In the genomic region with DNA sequence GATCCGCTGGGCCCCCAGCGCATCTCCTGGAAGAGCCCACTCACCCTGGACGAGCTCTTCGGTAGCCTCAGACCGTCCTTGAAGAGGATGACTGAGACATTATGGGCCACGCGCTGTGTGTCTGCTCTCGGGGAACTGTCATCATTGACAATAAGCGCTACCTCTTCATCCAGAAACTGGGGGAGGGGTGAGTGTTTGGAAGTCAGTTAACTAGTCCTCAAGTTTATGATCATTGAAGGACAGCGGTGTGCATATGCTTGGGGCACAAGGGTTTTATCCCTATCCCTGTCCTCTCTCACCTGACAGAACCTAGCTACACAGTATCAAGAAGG, we compare ENCODE assay signal across 9 cellular contexts. TPM values are rescaled to one million over a fixed set of nuclear protein-coding genes. Genes with fewer than 3 reads are reported as not detected.
A peak's percentile ranks its signal among the peaks of the same experiment; 100 is the strongest.
DNase-seq lines count a peak whose midpoint lies in the region; ATAC-seq, FAIRE-seq and TF ChIP-seq lines count a peak whose summit lies in the region.
"Had no signal": no experiment of that assay in that cellular context is flagged by ENCODE, and none has a peak within 500 bp of the region (broad histone marks: within the 10 kb centered on the region; RNA-seq: fewer than 3 reads in every experiment).

No MANE protein-coding gene starts in this region.

- H3K4me3 ChIP-seq in H7 (ENCODE audit: insufficient read depth, low read depth, low read length) (peak overlapping the region; percentile 84), skeletal muscle satellite cell (ENCODE audit: low read length) (peak overlapping the region; percentile 92)

- no peaks in the 10 kb centered on the region for H3K36me3 Mint-ChIP-seq in glutamatergic neuron (ENCODE audit: unreplicated experiment)

- peaks cover 6% of the 10 kb centered on the region for H3K36me3 ChIP-seq in H7 (replicated peaks; ENCODE audit: control insufficient read depth, insufficient read depth, low read length)
- H3K36me3 ChIP-seq in skeletal muscle satellite cell (ENCODE audit: insufficient read depth, low read length) = peaks cover 23% of the 10 kb centered on the region

- no peaks in the 10 kb centered on the region for H3K9me3 ChIP-seq in skeletal muscle satellite cell (replicated peaks; ENCODE audit: low read length)

- no peak for FAIRE-seq in HTR-8/SVneo (lab: Jason Lieb, UNC)

- peaks cover 6% of the 10 kb centered on the region for H3K9me3 Mint-ChIP-seq in glutamatergic neuron (ENCODE audit: unreplicated experiment)

- H3K4me1 Mint-ChIP-seq in glutamatergic neuron (ENCODE audit: low read depth, unreplicated experiment) = peaks cover 9% of the 10 kb centered on the region

- DNase-seq in H7 = no peak
- no peak for DNase-seq in glutamatergic neuron
- DNase-seq in HTR-8/SVneo (ENCODE audit: insufficient read length, low spot score) = no peak
- no peak for DNase-seq in iPS-NIHi11 (ENCODE audit: low spot score)

- peaks cover 48% of the 10 kb centered on the region for H3K4me1 ChIP-seq in skeletal muscle satellite cell (ENCODE audit: control insufficient read depth, insufficient read depth, low read length)

- TF ChIP-seq CTCF in VCaP (conservative IDR thresholded peaks at IDR 0.05) (no peak), glutamatergic neuron (IDR thresholded peaks at IDR 0.05; ENCODE audit: partially characterized antibody, unreplicated experiment) (no peak)

- peak overlapping the region; percentile 93 for H3K4me2 ChIP-seq in skeletal muscle satellite cell (ENCODE audit: low read length)

- peak overlapping the region; percentile 99 for H3K27ac ChIP-seq in VCaP

- H3K27me3 Mint-ChIP-seq in glutamatergic neuron (ENCODE audit: unreplicated experiment) = peaks cover 1% of the 10 kb centered on the region

- peak overlapping the region; percentile 99 for H3K9ac ChIP-seq in skeletal muscle satellite cell (ENCODE audit: low read depth, low read length)

- peak overlapping the region; percentile 97 for H3K4me3 Mint-ChIP-seq in glutamatergic neuron (ENCODE audit: unreplicated experiment)

- H3K27ac Mint-ChIP-seq in glutamatergic neuron (ENCODE audit: unreplicated experiment) = peak overlapping the region; percentile 99

- no peaks in the 10 kb centered on the region for H3K27me3 ChIP-seq in H7 (ENCODE audit: control insufficient read depth, insufficient read depth, low read length)
- H3K27me3 ChIP-seq in skeletal muscle satellite cell (ENCODE audit: control insufficient read depth, insufficient read depth, low read length) = no peaks in the 10 kb centered on the region

- no peak for ATAC-seq in HG02852 (IDR thresholded peaks at IDR 0.05; ENCODE audit: unreplicated experiment)
- ATAC-seq in GM18517 (IDR thresholded peaks at IDR 0.05; ENCODE audit: unreplicated experiment) = no peak

RNA-seq across cellular contexts. Expression of a gene that starts 0.6 kb away (rescaled TPM):
- 26.2 and 38.6 TPM in 2 replicates for total RNA-seq in H7 (2014; rRNA removed; shearing (Covaris generic))
- total RNA-seq in glutamatergic neuron (ENCODE audit: unreplicated experiment) = 32.2 TPM
- 20.8 and 28.9 TPM in 2 replicates for total RNA-seq in skeletal muscle satellite cell (2012; rRNA removed)

RNA-seq across cellular contexts. Expression of a gene that starts 0.6 kb away (rescaled TPM):
- total RNA-seq in H7 (2014; rRNA removed; shearing (Covaris generic)) = 4.9 and 6.6 TPM in 2 replicates
- 6.2 TPM for total RNA-seq in glutamatergic neuron (ENCODE audit: unreplicated experiment)
- total RNA-seq in skeletal muscle satellite cell (2012; rRNA removed) = 6.6 and 11.4 TPM in 2 replicates

RNA-seq across cellular contexts. Expression of a gene that starts 7.2 kb away (rescaled TPM):
- 0.28 TPM in 1 of 2 replicates, not detected in the other for total RNA-seq in H7 (2014; rRNA removed; shearing (Covaris generic))
- total RNA-seq in glutamatergic neuron (ENCODE audit: unreplicated experiment) = not detected
- not detected in 2 replicates for total RNA-seq in skeletal muscle satellite cell (2012; rRNA removed)
- total RNA-seq: RPMI7951 had no signal

RNA-seq across cellular contexts. Expression of a gene that starts 7.9 kb away (rescaled TPM):
- 20.3 and 43.9 TPM in 2 replicates for total RNA-seq in H7 (2014; rRNA removed; shearing (Covaris generic))
- total RNA-seq in glutamatergic neuron (ENCODE audit: unreplicated experiment) = 27.5 TPM
- total RNA-seq in skeletal muscle satellite cell (2012; rRNA removed) = 11.4 and 15.5 TPM in 2 replicates

RNA-seq across cellular contexts. Expression of a gene that starts 16.3 kb away (rescaled TPM):
- total RNA-seq in H7 (2014; rRNA removed; shearing (Covaris generic)) = 56.9 and 63.4 TPM in 2 replicates
- total RNA-seq in glutamatergic neuron (ENCODE audit: unreplicated experiment) = 95.8 TPM
- 19.3 and 26.6 TPM in 2 replicates for total RNA-seq in skeletal muscle satellite cell (2012; rRNA removed)
